In genomic region chr1:196887515-196888239, GRCh38 we compare ENCODE assay signal across 15 cellular contexts. TPM values are rescaled to one million over a fixed set of nuclear protein-coding genes. Genes with fewer than 3 reads are reported as not detected.
A peak's percentile ranks its signal among the peaks of the same experiment; 100 is the strongest.
DNase-seq lines count a peak whose midpoint lies in the region; ATAC-seq lines count a peak whose summit lies in the region.
"Had no signal": no experiment of that assay in that cellular context is flagged by ENCODE, and none has a peak within 500 bp of the region (broad histone marks: within the 10 kb centered on the region; RNA-seq: fewer than 3 reads in every experiment).

Gene CFHR4 (plus strand): TSS chr1:196888052. CDS start chr1:196888151, 99 bp downstream.

- ATAC-seq in GM18909 (IDR thresholded peaks at IDR 0.05; ENCODE audit: poor library complexity, unreplicated experiment) (peak; percentile 96), GM21786 (IDR thresholded peaks at IDR 0.05; ENCODE audit: unreplicated experiment) (peak; percentile 94), HG03139 (IDR thresholded peaks at IDR 0.05; ENCODE audit: unreplicated experiment) (peak; percentile 94)
- ATAC-seq in stimulated activated naive CD8-positive, alpha-beta T cell treated with anti-CD3 and anti-CD28 coated beads, Interleukin-15, amount 100 ng/mL, for 72 hours = no peak

- H3K4me1 Mint-ChIP-seq in stimulated activated naive CD8-positive, alpha-beta T cell treated with anti-CD3 and anti-CD28 coated beads, Interleukin-15, amount 100 ng/mL, for 72 hours = no peaks in the 10 kb centered on the region
- no peaks in the 10 kb centered on the region for H3K4me1 Mint-ChIP-seq in activated CD4-positive, alpha-beta T cell treated with anti-CD3 and anti-CD28 coated beads, Interleukin-2, amount 10 ng/mL, durations not matched to agents 7 days and 5 days
- H3K4me1 Mint-ChIP-seq: activated CD4-positive, alpha-beta T cell treated with anti-CD3 and anti-CD28 coated beads, Interleukin-2, amount 10 ng/mL, durations not matched to agents 24 days and 14 days had no signal

- H3K4me3 Mint-ChIP-seq in stimulated activated naive CD8-positive, alpha-beta T cell treated with anti-CD3 and anti-CD28 coated beads, Interleukin-15, amount 100 ng/mL, for 72 hours = no peak within 1 kb of the TSS
- no peak within 1 kb of the TSS for H3K4me3 Mint-ChIP-seq in activated CD4-positive, alpha-beta T cell treated with anti-CD3 and anti-CD28 coated beads, Interleukin-2, amount 10 ng/mL, durations not matched to agents 7 days and 5 days
- H3K4me3 Mint-ChIP-seq: activated CD4-positive, alpha-beta T cell treated with anti-CD3 and anti-CD28 coated beads, Interleukin-2, amount 10 ng/mL, durations not matched to agents 24 days and 14 days had no signal

- no peaks in the 10 kb centered on the region for H3K36me3 Mint-ChIP-seq in activated CD4-positive, alpha-beta T cell treated with anti-CD3 and anti-CD28 coated beads, Interleukin-2, amount 10 ng/mL, durations not matched to agents 7 days and 5 days (ENCODE audit: low read depth)

- POLR2A ChIA-PET in activated CD4-positive, alpha-beta T cell treated with anti-CD3 and anti-CD28 coated beads, Interleukin-2, amount 10 ng/mL, durations not matched to agents 7 days and 5 days (lab: Charles Lee) = no interaction called here

- H3K27ac Mint-ChIP-seq in stimulated activated naive CD8-positive, alpha-beta T cell treated with anti-CD3 and anti-CD28 coated beads, Interleukin-15, amount 100 ng/mL, for 72 hours = no peak within 1 kb of the TSS
- H3K27ac Mint-ChIP-seq in activated CD4-positive, alpha-beta T cell treated with anti-CD3 and anti-CD28 coated beads, Interleukin-2, amount 10 ng/mL, durations not matched to agents 7 days and 5 days = no peak within 1 kb of the TSS
- H3K27ac Mint-ChIP-seq: activated CD4-positive, alpha-beta T cell treated with anti-CD3 and anti-CD28 coated beads, Interleukin-2, amount 10 ng/mL, durations not matched to agents 24 days and 14 days had no signal

- H3K27me3 Mint-ChIP-seq in stimulated activated naive CD8-positive, alpha-beta T cell treated with anti-CD3 and anti-CD28 coated beads, Interleukin-15, amount 100 ng/mL, for 72 hours = no peaks in the 10 kb centered on the region
- no peaks in the 10 kb centered on the region for H3K27me3 Mint-ChIP-seq in activated CD4-positive, alpha-beta T cell treated with anti-CD3 and anti-CD28 coated beads, Interleukin-2, amount 10 ng/mL, durations not matched to agents 7 days and 5 days
- H3K27me3 Mint-ChIP-seq: activated CD4-positive, alpha-beta T cell treated with anti-CD3 and anti-CD28 coated beads, Interleukin-2, amount 10 ng/mL, durations not matched to agents 24 days and 14 days had no signal

- DNase-seq in fibroblast of peridontal ligament (ENCODE audit: extremely low read depth) (peak; percentile 9), NCI-H82 (lab: John Stamatoyannopoulos, UW) (no peak), GM19240 (ENCODE audit: insufficient read length, low spot score) (no peak)
- DNase-seq in stimulated activated naive CD8-positive, alpha-beta T cell treated with anti-CD3 and anti-CD28 coated beads, Interleukin-15, amount 100 ng/mL, for 72 hours = no peak
- DNase-seq in activated CD4-positive, alpha-beta T cell treated with anti-CD3 and anti-CD28 coated beads, Interleukin-2, amount 10 ng/mL, durations not matched to agents 7 days and 5 days = no peak
- DNase-seq: activated CD4-positive, alpha-beta T cell treated with anti-CD3 and anti-CD28 coated beads, Interleukin-2, amount 10 ng/mL, durations not matched to agents 24 days and 14 days; activated effector memory CD4-positive, alpha-beta T cell treated with anti-CD3 and anti-CD28 coated beads, Interleukin-2, amount 50 U/mL, for 16 hours; hypothalamus; mesenchymal stem cell; NCI-H146; stimulated activated naive CD4-positive, alpha-beta T cell had no signal

- CTCF ChIA-PET in activated CD4-positive, alpha-beta T cell treated with anti-CD3 and anti-CD28 coated beads, Interleukin-2, amount 10 ng/mL, durations not matched to agents 7 days and 5 days (lab: Charles Lee) = interaction anchor here (0.6 kb wide), 1 partner anchor 8 kb away, joined by 3 read pairs; no protein-coding TSS in a partner anchor

- H3K9me3 Mint-ChIP-seq in stimulated activated naive CD8-positive, alpha-beta T cell treated with anti-CD3 and anti-CD28 coated beads, Interleukin-15, amount 100 ng/mL, for 72 hours = peaks cover 0 to 9% of the 10 kb centered on the region in 2 donors
- no peaks in the 10 kb centered on the region for H3K9me3 Mint-ChIP-seq in activated CD4-positive, alpha-beta T cell treated with anti-CD3 and anti-CD28 coated beads, Interleukin-2, amount 10 ng/mL, durations not matched to agents 7 days and 5 days

RNA-seq across cellular contexts. Expression of gene CFHR4, which starts in this region (rescaled TPM):
- not detected for total RNA-seq in activated CD4-positive, alpha-beta T cell treated with anti-CD3 and anti-CD28 coated beads, Interleukin-2, amount 10 ng/mL, durations not matched to agents 7 days and 5 days
- total RNA-seq: activated CD4-positive, alpha-beta T cell treated with anti-CD3 and anti-CD28 coated beads, Interleukin-2, amount 10 ng/mL, durations not matched to agents 24 days and 14 days; osteoblast had no signal
